Comparison of ENCODE assay signal across 7 cellular contexts in the genomic region with DNA sequence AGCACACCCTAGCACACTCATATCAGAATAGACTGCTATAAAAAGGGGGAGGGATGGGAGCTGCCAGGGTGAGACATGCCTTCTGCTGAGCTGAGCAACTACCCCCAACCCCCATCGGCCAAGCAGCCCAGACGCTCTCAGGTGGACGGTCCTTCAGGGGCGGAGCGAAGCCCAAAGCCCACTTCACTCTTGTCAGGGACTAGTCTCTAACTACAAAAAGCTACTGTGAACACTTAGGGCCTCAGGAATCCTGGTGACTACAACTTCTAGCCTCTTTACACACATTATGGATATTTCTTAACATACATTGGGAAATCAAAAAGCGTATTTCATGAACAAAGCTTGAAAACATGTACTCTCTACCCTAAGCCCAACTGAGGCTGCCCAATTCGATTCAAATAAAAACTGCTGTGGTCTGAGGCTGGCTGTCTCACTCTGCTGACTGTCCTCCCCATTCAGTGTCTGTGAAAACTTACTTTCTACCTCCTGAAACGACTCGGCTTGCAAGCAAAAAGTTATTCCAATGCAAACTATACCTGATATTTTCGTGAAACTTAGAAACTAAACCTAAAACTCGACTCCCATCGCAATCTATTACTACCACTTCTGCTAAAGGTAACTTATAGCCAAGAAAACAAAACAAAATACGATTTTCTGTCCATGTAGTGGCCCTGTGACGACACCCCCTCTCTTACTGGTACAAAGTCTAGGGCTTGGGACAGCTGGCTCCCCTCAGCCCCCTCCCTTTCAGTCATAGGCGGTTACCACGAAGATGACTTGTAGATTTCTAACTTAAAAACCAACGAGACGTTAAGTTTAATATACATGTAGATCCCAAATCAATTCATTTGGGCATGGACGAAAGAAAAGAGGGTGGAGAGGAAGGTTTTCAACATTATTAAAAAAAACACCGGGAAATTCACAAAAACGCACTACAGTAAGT. TPM values are rescaled to one million over a fixed set of nuclear protein-coding genes. Genes with fewer than 3 reads are reported as not detected.
DNase-seq lines count a peak whose midpoint lies in the region; ATAC-seq, FAIRE-seq and TF ChIP-seq lines count a peak whose summit lies in the region.

No MANE protein-coding gene starts in this region.

- 0% methylated on average over 16 to 21 of the region's 21 CpGs for WGBS in gastroesophageal sphincter (ENCODE audit: low coverage in 1 of 2), 2 donors
- 2 to 4% (median 3%) methylated on average over 21 of the region's 21 CpGs for WGBS in ovary, 3 donors

- no peak for DNase-seq in GM12891 (ENCODE audit: insufficient read length, low spot score)
- peak; percentile 76 for DNase-seq in NB4 (ENCODE audit: low read depth)
- DNase-seq in activated CD4-positive, alpha-beta memory T cell treated with anti-CD3 and anti-CD28 coated beads, Interleukin-2, amount 10 ng/mL, durations not matched to agents 7 days and 5 days, result peak; percentile 28
- DNase-seq in ovary, result peak; percentile 62 to 72 (median 66)
- no peak for DNase-seq in SK-N-DZ (ENCODE audit: low spot score)

- H3K4me3 Mint-ChIP-seq in activated CD4-positive, alpha-beta memory T cell treated with anti-CD3 and anti-CD28 coated beads, Interleukin-2, amount 10 ng/mL, durations not matched to agents 7 days and 5 days, result peak overlapping the region; percentile 91

- TF ChIP-seq EP300 in gastroesophageal sphincter (IDR thresholded peaks at IDR 0.05), result no peak
- TF ChIP-seq EP300 in ovary (IDR thresholded peaks at IDR 0.05), result no peak

- H3K27me3 Mint-ChIP-seq in activated CD4-positive, alpha-beta memory T cell treated with anti-CD3 and anti-CD28 coated beads, Interleukin-2, amount 10 ng/mL, durations not matched to agents 7 days and 5 days, result peaks cover 8% of the 10 kb centered on the region

- H3K36me3 ChIP-seq in gastroesophageal sphincter (no peaks in the 10 kb centered on the region), ovary (no peaks in the 10 kb centered on the region)

- H3K27ac Mint-ChIP-seq in activated CD4-positive, alpha-beta memory T cell treated with anti-CD3 and anti-CD28 coated beads, Interleukin-2, amount 10 ng/mL, durations not matched to agents 7 days and 5 days, result peak overlapping the region; percentile 86

- H3K27me3 ChIP-seq in gastroesophageal sphincter (no peaks in the 10 kb centered on the region), ovary (no peaks in the 10 kb centered on the region)

- H3K4me3 ChIP-seq in NB4 (ENCODE audit: low read depth, low read length) (peak overlapping the region; percentile 92), gastroesophageal sphincter (peak overlapping the region; percentile 66 to 96), ovary (peak overlapping the region; percentile 85)

- H3K9me3 Mint-ChIP-seq in activated CD4-positive, alpha-beta memory T cell treated with anti-CD3 and anti-CD28 coated beads, Interleukin-2, amount 10 ng/mL, durations not matched to agents 7 days and 5 days, result no peaks in the 10 kb centered on the region

- H3K36me3 Mint-ChIP-seq in activated CD4-positive, alpha-beta memory T cell treated with anti-CD3 and anti-CD28 coated beads, Interleukin-2, amount 10 ng/mL, durations not matched to agents 7 days and 5 days (ENCODE audit: low read depth), result peaks cover 4% of the 10 kb centered on the region

- H3K9me3 ChIP-seq in gastroesophageal sphincter (no peaks in the 10 kb centered on the region), ovary (no peaks in the 10 kb centered on the region)

- ATAC-seq in gastroesophageal sphincter (peak; percentile 2), HG02870 (IDR thresholded peaks at IDR 0.05; ENCODE audit: unreplicated experiment) (no peak)

- no peak for TF ChIP-seq POLR2A in GM12891 (IDR thresholded peaks at IDR 0.05; ENCODE audit: low read depth, low read length)
- no peak for TF ChIP-seq POLR2A in NB4 (IDR thresholded peaks at IDR 0.05; ENCODE audit: extremely low read depth, insufficient read length)
- no peak for TF ChIP-seq POLR2A in gastroesophageal sphincter (IDR thresholded peaks at IDR 0.05)
- TF ChIP-seq POLR2A in ovary (IDR thresholded peaks at IDR 0.05), result peak; percentile 38

- no peak for TF ChIP-seq CTCF in NB4 (IDR thresholded peaks at IDR 0.05; ENCODE audit: low read depth, low read length)
- no peak for TF ChIP-seq CTCF in gastroesophageal sphincter (IDR thresholded peaks at IDR 0.05)
- no peak for TF ChIP-seq CTCF in ovary (IDR thresholded peaks at IDR 0.05)

- peaks cover 0 to 60% (median 19%) of the 10 kb centered on the region in 3 donors for H3K4me1 ChIP-seq in gastroesophageal sphincter
- H3K4me1 ChIP-seq in ovary (ENCODE audit: insufficient read depth), result peaks cover 9% of the 10 kb centered on the region

- POLR2A ChIA-PET in activated CD4-positive, alpha-beta memory T cell treated with anti-CD3 and anti-CD28 coated beads, Interleukin-2, amount 10 ng/mL, durations not matched to agents 7 days and 5 days (lab: Charles Lee), result interaction anchor here (0.7 to 6.4 kb wide), 30 partner anchors 8 to 1064 kb away, joined by 3 to 87 read pairs (median 7); partner anchors contain the start of genes ACTR2, AFTPH, MDH1 and WDPCP

- H3K27ac ChIP-seq in gastroesophageal sphincter (peak overlapping the region; percentile 94 to 100 (median 100)), ovary (peak overlapping the region; percentile 94 to 98)

- CTCF ChIA-PET in activated CD4-positive, alpha-beta memory T cell treated with anti-CD3 and anti-CD28 coated beads, Interleukin-2, amount 10 ng/mL, durations not matched to agents 7 days and 5 days (lab: Charles Lee), result interaction anchor here (0.9 to 7.5 kb wide), 16 partner anchors 8 to 336 kb away, joined by 3 to 91 read pairs (median 16); partner anchors contain the start of gene AFTPH

- intact Hi-C loops in ovary (cut with DNase I), result loop anchor here in 3 of 4 donors (1.0 to 5.0 kb wide), 7 partner anchors 98 to 219 kb away; no protein-coding TSS in a partner anchor

- H3K4me1 Mint-ChIP-seq in activated CD4-positive, alpha-beta memory T cell treated with anti-CD3 and anti-CD28 coated beads, Interleukin-2, amount 10 ng/mL, durations not matched to agents 7 days and 5 days, result peaks cover 50% of the 10 kb centered on the region

- FAIRE-seq in GM12891 (lab: Jason Lieb, UNC), result peak; percentile 78

TF ChIP-seq in GM12891, 5 proteins besides CTCF, POLR2A, EP300 and RAD21:
- TF ChIP-seq POU2F2 (IDR thresholded peaks at IDR 0.05; ENCODE audit: low read depth, low read length), result no peak
- no peak for TF ChIP-seq TAF1 (IDR thresholded peaks at IDR 0.05; ENCODE audit: low read depth, low read length)
- TF ChIP-seq POLR2AphosphoS5 (IDR thresholded peaks at IDR 0.05; ENCODE audit: low read depth, low read length), result no peak
- no peak for TF ChIP-seq PAX5 (IDR thresholded peaks at IDR 0.05; ENCODE audit: insufficient read depth, low read length, severe bottlenecking)
- no peak for TF ChIP-seq SPI1 (IDR thresholded peaks at IDR 0.05; ENCODE audit: low read depth, low read length)
TF ChIP-seq in GM12891: peak in this region for 0.

RNA-seq across cellular contexts. Expression of gene SERTAD2, which starts 1.2 kb away (rescaled TPM):
- 16.5 TPM for polyA plus RNA-seq in GM12891 (2012; ENCODE audit: low read depth, missing spikeins)
- 10 to 100 TPM; 16.2 to 17.5 TPM for total RNA-seq in activated CD4-positive, alpha-beta memory T cell treated with anti-CD3 and anti-CD28 coated beads, Interleukin-2, amount 10 ng/mL, durations not matched to agents 7 days and 5 days
- total RNA-seq in gastroesophageal sphincter, result 10 to 100 TPM; 13.9 to 18.5 (median 15.6) TPM
- 10 to 100 TPM; 11.0 to 26.8 (median 21.8) TPM for total RNA-seq in ovary
- polyA plus RNA-seq in ovary, result 10 to 100 TPM in 1 of 2 donors, 1 to 10 TPM in 1; 9.9 to 20.8 TPM
- polyA plus RNA-seq in SK-N-DZ (2014; cell fraction: cytosol; rRNA removed), result 5.9 and 7.3 TPM in 2 replicates
- polyA plus RNA-seq in SK-N-DZ (2014; cell fraction: nucleus; rRNA removed), result 3.1 and 4.2 TPM in 2 replicates

Comparison
In these comparisons a context has a peak if more than half of its experiments do, and no peak if none do; other contexts are left out.
1. DNase-seq: peak in NB4 (single experiment), activated CD4-positive, alpha-beta memory T cell treated with anti-CD3 and anti-CD28 coated beads, Interleukin-2, amount 10 ng/mL, durations not matched to agents 7 days and 5 days (single experiment) and ovary (5 of 5); none in GM12891 (single experiment) and SK-N-DZ (single experiment).
2. Peak in every context shown above with its lines, with median percentiles within 50 percentile points of each other: H3K4me3 ChIP-seq.